In the genomic region with DNA sequence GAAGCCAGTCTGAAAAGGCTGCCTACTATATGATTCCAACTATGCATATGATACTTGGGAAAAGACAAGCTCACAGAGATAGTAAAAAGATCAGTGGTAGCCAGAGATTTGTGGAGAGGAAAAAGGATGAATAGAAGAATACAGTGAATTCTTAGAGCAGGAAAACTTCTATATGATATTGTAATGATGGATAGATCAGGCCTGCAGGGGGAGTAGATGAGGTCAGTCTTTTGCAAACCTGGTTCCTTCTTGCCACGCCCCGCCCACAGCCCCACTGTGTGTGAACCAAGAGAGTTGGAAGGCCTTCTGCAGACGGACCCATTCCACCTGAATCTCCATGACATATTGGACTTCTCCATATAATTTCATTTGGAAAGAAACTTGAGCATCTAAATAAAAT, we compare ENCODE assay signal across 1 cellular context.
TF ChIP-seq lines count a peak whose summit lies in the region.

No MANE protein-coding gene starts in this region.

TF ChIP-seq in H1, 55 proteins besides CTCF, POLR2A, EP300 and RAD21:
- TF ChIP-seq YY1 (IDR thresholded peaks at IDR 0.05; ENCODE audit: low read depth, low read length) (no peak), SIN3A (conservative IDR thresholded peaks at IDR 0.05 in 1 of 2, IDR thresholded peaks at IDR 0.05 in 1 of 2; ENCODE audit: low read depth in 1 of 2, low read length in 2 of 2) (no peak), CBX5 (IDR thresholded peaks at IDR 0.05; ENCODE audit: low read depth, low read length) (no peak), SAP30 (IDR thresholded peaks at IDR 0.05; ENCODE audit: insufficient read depth, insufficient replicate concordance, low read length) (no peak), TEAD4 (IDR thresholded peaks at IDR 0.05; ENCODE audit: low read depth, low read length) (no peak), KDM5A (IDR thresholded peaks at IDR 0.05; ENCODE audit: low read length) (no peak), PHF8 (conservative IDR thresholded peaks at IDR 0.05; ENCODE audit: low read depth, low read length) (no peak), NANOG (IDR thresholded peaks at IDR 0.05; ENCODE audit: insufficient read depth, low read depth, low read length, poor library complexity, severe bottlenecking) (no peak), TCF12 (IDR thresholded peaks at IDR 0.05; ENCODE audit: low read depth, low read length) (no peak), RBBP5 (IDR thresholded peaks at IDR 0.05; ENCODE audit: borderline replicate concordance, low read depth, low read length) (no peak), GABPA (IDR thresholded peaks at IDR 0.05; ENCODE audit: borderline replicate concordance, insufficient read depth, low read length) (no peak), SUZ12 (IDR thresholded peaks at IDR 0.05; ENCODE audit: low read length) (no peak), CHD1 (IDR thresholded peaks at IDR 0.05; ENCODE audit: low read depth, low read length) (no peak), SP1 (IDR thresholded peaks at IDR 0.05; ENCODE audit: low read depth, low read length) (no peak)
TF ChIP-seq in H1: peak in this region for 0.
